Comparison of ENCODE assay signal across 1 cellular context in genomic region chr18:24372279-24372678, GRCh38.
TF ChIP-seq lines count a peak whose summit lies in the region.

No MANE protein-coding gene starts in this region.

TF ChIP-seq in GM23338, 12 proteins besides CTCF, POLR2A, EP300 and RAD21:
- TF ChIP-seq ZNF462 (CRISPR knock-in tag; IDR thresholded peaks at IDR 0.05) (no peak), ZNF114 (CRISPR knock-in tag; IDR thresholded peaks at IDR 0.05) (no peak), EZH2 (IDR thresholded peaks at IDR 0.05; ENCODE audit: low read depth, unreplicated experiment) (no peak), CREB1 (CRISPR knock-in tag; IDR thresholded peaks at IDR 0.05; ENCODE audit: low read depth) (no peak), NANOG (IDR thresholded peaks at IDR 0.05; ENCODE audit: borderline replicate concordance) (no peak), POLR2AphosphoS5 (IDR thresholded peaks at IDR 0.05; ENCODE audit: low read depth) (no peak), EZH2phosphoT487 (IDR thresholded peaks at IDR 0.05; ENCODE audit: unreplicated experiment) (no peak), REST (IDR thresholded peaks at IDR 0.05; ENCODE audit: unreplicated experiment) (no peak), JUNB (IDR thresholded peaks at IDR 0.05; ENCODE audit: unreplicated experiment) (no peak), ZNF331 (CRISPR knock-in tag; IDR thresholded peaks at IDR 0.05; ENCODE audit: low read depth) (no peak), STAT1 (IDR thresholded peaks at IDR 0.05; ENCODE audit: unreplicated experiment) (no peak), ETS1 (IDR thresholded peaks at IDR 0.05) (no peak)
